In genomic region chr14:103396463-103396862, GRCh38 we compare ENCODE assay signal across 25 cellular contexts. TPM values are rescaled to one million over a fixed set of nuclear protein-coding genes. Genes with fewer than 3 reads are reported as not detected.
A peak's percentile ranks its signal among the peaks of the same experiment; 100 is the strongest.
DNase-seq lines count a peak whose midpoint lies in the region; ATAC-seq and TF ChIP-seq lines count a peak whose summit lies in the region.
"Had no signal": no experiment of that assay in that cellular context is flagged by ENCODE, and none has a peak within 500 bp of the region (broad histone marks: within the 10 kb centered on the region; RNA-seq: fewer than 3 reads in every experiment).

No MANE protein-coding gene starts in this region.

- no peak overlapping the region for H3K27ac ChIP-seq in CD4-positive, CD25-positive, alpha-beta regulatory T cell (ENCODE audit: insufficient read depth, low read length, poor library complexity, severe bottlenecking)
- H3K27ac ChIP-seq in CD8-positive, alpha-beta T cell (ENCODE audit: low read depth, low read length) = no peak overlapping the region
- no peak overlapping the region for H3K27ac ChIP-seq in A673 (ENCODE audit: low read depth, low read length, poor library complexity, severe bottlenecking)
- H3K27ac ChIP-seq: Peyer's patch, right lobe of liver, SJCRH30 had no signal

- BruUV-seq in A673 (replicated peaks; lab: Mats Ljungman, UMichigan) = no TSS peak

- H3K9me3 Mint-ChIP-seq in CD4-positive, CD25-positive, alpha-beta regulatory T cell = no peaks in the 10 kb centered on the region
- H3K9me3 Mint-ChIP-seq in CD8-positive, alpha-beta T cell = no peaks in the 10 kb centered on the region
- H3K9me3 Mint-ChIP-seq in nephron progenitor cell = no peaks in the 10 kb centered on the region
- H3K9me3 Mint-ChIP-seq: activated B cell treated with CpG ODN at 0.5 μM for 24 hours; activated T-cell treated with anti-CD3 and anti-CD28 coated beads, Interleukin-2, amount 50 U/mL, for 4 hours; dendritic cell treated with granulocyte-macrophage colony-stimulating factor and Interleukin-4, amounts not matched to agents 40 ng/mL and 50 ng/mL, for 4 days; naive B cell had no signal

- peaks cover 57 to 89% (median 68%) of the 10 kb centered on the region in 4 donors for H3K4me1 Mint-ChIP-seq in CD4-positive, CD25-positive, alpha-beta regulatory T cell
- H3K4me1 Mint-ChIP-seq in CD8-positive, alpha-beta T cell (ENCODE audit: low read depth) = peaks cover 76% of the 10 kb centered on the region
- peaks cover 51% of the 10 kb centered on the region for H3K4me1 Mint-ChIP-seq in T-helper 17 cell
- peaks cover 65% of the 10 kb centered on the region for H3K4me1 Mint-ChIP-seq in nephron progenitor cell

- CTCF ChIA-PET in CD8-positive, alpha-beta T cell (lab: Charles Lee) = interaction anchor here (0.8 to 1.4 kb wide), 2 partner anchors 9 to 11 kb away, joined by 3 to 5 read pairs; partner anchors contain the start of gene MARK3
- CTCF ChIA-PET in A673 (lab: Charles Lee) = no interaction called here

- peak overlapping the region in 2 of 4 donors; percentile 14 to 15 for H3K4me3 Mint-ChIP-seq in CD4-positive, CD25-positive, alpha-beta regulatory T cell
- peak overlapping the region; percentile 29 for H3K4me3 Mint-ChIP-seq in CD8-positive, alpha-beta T cell
- H3K4me3 Mint-ChIP-seq in T-helper 17 cell (no peak overlapping the region), nephron progenitor cell (no peak overlapping the region)
- H3K4me3 Mint-ChIP-seq: activated B cell treated with CpG ODN at 0.5 μM for 24 hours; dendritic cell treated with granulocyte-macrophage colony-stimulating factor and Interleukin-4, amounts not matched to agents 40 ng/mL and 50 ng/mL, for 4 days had no signal

- H3K36me3 Mint-ChIP-seq in CD4-positive, CD25-positive, alpha-beta regulatory T cell = no peaks in the 10 kb centered on the region
- H3K36me3 Mint-ChIP-seq in CD8-positive, alpha-beta T cell = peaks cover 10% of the 10 kb centered on the region
- H3K36me3 Mint-ChIP-seq in T-helper 17 cell (ENCODE audit: low read depth) (peaks cover 3% of the 10 kb centered on the region), nephron progenitor cell (ENCODE audit: low read depth) (peaks cover 15% of the 10 kb centered on the region)
- H3K36me3 Mint-ChIP-seq: naive B cell had no signal

- no peaks in the 10 kb centered on the region for H3K27me3 Mint-ChIP-seq in CD4-positive, CD25-positive, alpha-beta regulatory T cell
- H3K27me3 Mint-ChIP-seq in CD8-positive, alpha-beta T cell (ENCODE audit: low read depth) = no peaks in the 10 kb centered on the region
- H3K27me3 Mint-ChIP-seq in T-helper 17 cell (no peaks in the 10 kb centered on the region), nephron progenitor cell (ENCODE audit: low read depth, poor library complexity) (peaks cover 3% of the 10 kb centered on the region)
- H3K27me3 Mint-ChIP-seq: activated B cell treated with CpG ODN at 0.5 μM for 24 hours; dendritic cell treated with granulocyte-macrophage colony-stimulating factor and Interleukin-4, amounts not matched to agents 40 ng/mL and 50 ng/mL, for 4 days; naive B cell had no signal

- in situ Hi-C loops in G401 (cut with HindIII; ENCODE audit: low sequenced_read_pairs) = no loop called here

- peaks cover 66% of the 10 kb centered on the region for H3K4me1 ChIP-seq in CD4-positive, CD25-positive, alpha-beta regulatory T cell (ENCODE audit: control insufficient read depth, insufficient read depth, low read length, poor library complexity, severe bottlenecking)
- peaks cover 70% of the 10 kb centered on the region for H3K4me1 ChIP-seq in CD8-positive, alpha-beta T cell (ENCODE audit: insufficient read depth, low read length)
- H3K4me1 ChIP-seq in A673 (ENCODE audit: insufficient read depth, low read length, poor library complexity, severe bottlenecking) = peaks cover 48% of the 10 kb centered on the region

- H3K27me3 ChIP-seq in CD4-positive, CD25-positive, alpha-beta regulatory T cell (ENCODE audit: control insufficient read depth, insufficient read depth, low read length) = no peaks in the 10 kb centered on the region
- H3K27me3 ChIP-seq in CD8-positive, alpha-beta T cell (ENCODE audit: insufficient read depth, low read length) = no peaks in the 10 kb centered on the region
- no peaks in the 10 kb centered on the region for H3K27me3 ChIP-seq in A673 (replicated peaks; ENCODE audit: insufficient read depth, low read depth, low read length, poor library complexity)
- H3K27me3 ChIP-seq: cardiac muscle cell, left lung, pancreas, Peyer's patch, right lobe of liver, SJCRH30 had no signal

- H3K9me3 ChIP-seq in CD4-positive, CD25-positive, alpha-beta regulatory T cell (ENCODE audit: control insufficient read depth in 2 of 2, low read length in 2 of 2) = no peaks in the 10 kb centered on the region
- no peaks in the 10 kb centered on the region for H3K9me3 ChIP-seq in CD8-positive, alpha-beta T cell (ENCODE audit: low read length)
- H3K9me3 ChIP-seq in T-helper 17 cell (ENCODE audit: control insufficient read depth, low read length, poor library complexity, severe bottlenecking) (no peaks in the 10 kb centered on the region), A673 (ENCODE audit: low read depth, low read length, poor library complexity, severe bottlenecking) (no peaks in the 10 kb centered on the region)
- H3K9me3 ChIP-seq: left lung, pancreas, Peyer's patch, right lobe of liver, SJCRH30 had no signal

- DNase-seq in CD4-positive, CD25-positive, alpha-beta regulatory T cell = no peak
- no peak for DNase-seq in CD8-positive, alpha-beta T cell
- DNase-seq in T-helper 17 cell (no peak), nephron progenitor cell (no peak), A673 (ENCODE audit: low spot score) (no peak), activated gamma-delta T cell (lab: John Stamatoyannopoulos, UW) (no peak), G401 (ENCODE audit: low spot score) (no peak)
- DNase-seq: activated B cell treated with CpG ODN at 0.5 μM for 24 hours; activated CD4-positive, alpha-beta T cell treated with anti-CD3 and anti-CD28 coated beads, Interleukin-2, amount 50 U/mL, for 1 hour; activated naive CD4-positive, alpha-beta T cell treated with Interleukin-2 at 50 U/mL for 16 hours; activated T-cell treated with anti-CD3 and anti-CD28 coated beads, Interleukin-2, amount 50 U/mL, for 4 hours; C1 segment of cervical spinal cord; hypothalamus; left lung; naive B cell; NCI-H1092 treated with DMSO at 0.1 percent for 48 hours; NCI-H187; NCI-H524 treated with DMSO at 0.1 percent for 48 hours; pancreas; Peyer's patch; right lobe of liver; SJCRH30; stimulated activated CD4-positive, alpha-beta T cell treated with anti-CD3 and anti-CD28 coated beads, Interleukin-2, amount 100 ng/mL, for 48 hours had no signal

- no peak for TF ChIP-seq CTCF in CD8-positive, alpha-beta T cell (IDR thresholded peaks at IDR 0.05)
- TF ChIP-seq CTCF in nephron progenitor cell (IDR thresholded peaks at IDR 0.05) (no peak), A673 (conservative IDR thresholded peaks at IDR 0.05; ENCODE audit: low read depth, low read length) (no peak)

- POLR2A ChIA-PET in CD8-positive, alpha-beta T cell (lab: Charles Lee) = no interaction called here
- POLR2A ChIA-PET in A673 (lab: Charles Lee; ENCODE audit: low non-redundant PET) = no interaction called here

- H3K36me3 ChIP-seq in CD4-positive, CD25-positive, alpha-beta regulatory T cell (ENCODE audit: control insufficient read depth, insufficient read depth, low read length) = no peaks in the 10 kb centered on the region
- no peaks in the 10 kb centered on the region for H3K36me3 ChIP-seq in CD8-positive, alpha-beta T cell (ENCODE audit: insufficient read depth, low read length)
- no peaks in the 10 kb centered on the region for H3K36me3 ChIP-seq in A673 (ENCODE audit: insufficient read depth, low read length, poor library complexity, severe bottlenecking)
- H3K36me3 ChIP-seq: cardiac muscle cell, left lung, pancreas, Peyer's patch, right lobe of liver, SJCRH30 had no signal

- ATAC-seq in CD4-positive, CD25-positive, alpha-beta regulatory T cell (ENCODE audit: low read depth in 2 of 2) = no peak
- ATAC-seq in CD8-positive, alpha-beta T cell = no peak
- no peak for ATAC-seq in T-helper 17 cell
- ATAC-seq: activated T-cell treated with anti-CD3 and anti-CD28 coated beads, Interleukin-2, amount 50 U/mL, for 4 hours; left lung; pancreas; right lobe of liver had no signal

- intact Hi-C loops in CD8-positive, alpha-beta T cell (cut with DNase I, micrococcal nuclease) = loop anchor here in 1 of 2 experiments (5.0 kb wide), 1 partner anchor 619 kb away; the partner anchor contains the start of gene TRAF3
- intact Hi-C loops in A673 (cut with micrococcal nuclease; ENCODE audit: unreplicated experiment) = no loop called here

- peak overlapping the region in 2 of 3 donors; percentile 18 to 21 for H3K27ac Mint-ChIP-seq in CD4-positive, CD25-positive, alpha-beta regulatory T cell
- peak overlapping the region; percentile 39 for H3K27ac Mint-ChIP-seq in CD8-positive, alpha-beta T cell
- H3K27ac Mint-ChIP-seq in T-helper 17 cell = peak overlapping the region; percentile 85
- H3K27ac Mint-ChIP-seq in nephron progenitor cell = peak overlapping the region; percentile 83
- H3K27ac Mint-ChIP-seq: activated B cell treated with CpG ODN at 0.5 μM for 24 hours had no signal

- H3K4me3 ChIP-seq in CD4-positive, CD25-positive, alpha-beta regulatory T cell (ENCODE audit: low read depth, low read length) = peak overlapping the region; percentile 60
- H3K4me3 ChIP-seq in CD8-positive, alpha-beta T cell (ENCODE audit: low read depth, low read length) = no peak overlapping the region
- no peak overlapping the region for H3K4me3 ChIP-seq in A673 (ENCODE audit: low read depth, low read length, poor library complexity, severe bottlenecking)
- H3K4me3 ChIP-seq: cardiac muscle cell, left lung, pancreas, Peyer's patch, right lobe of liver, SJCRH30 had no signal

RNA-seq across cellular contexts. Expression of gene MARK3, which starts 11.2 kb away (rescaled TPM):
- total RNA-seq in CD4-positive, CD25-positive, alpha-beta regulatory T cell = 147 TPM
- 10 to 100 TPM; 33.5 to 41.6 (median 36.1) TPM for polyA plus RNA-seq in CD4-positive, CD25-positive, alpha-beta regulatory T cell
- 100 to 1,000 TPM; 123 to 124 TPM for total RNA-seq in CD8-positive, alpha-beta T cell
- 100 to 1,000 TPM; 121 to 136 TPM for total RNA-seq in T-helper 17 cell
- 94.4 and 101 TPM in 2 replicates for total RNA-seq in A673 (2021)
- 47.9 and 84.8 TPM in 2 replicates for total RNA-seq in G401 (2014; rRNA removed; shearing (Covaris generic))

Comparison
In these comparisons a context has a peak if more than half of its experiments do, and no peak if none do; other contexts are left out.
1. H3K27ac Mint-ChIP-seq: peak in every context shown above with its lines; median percentile 85 in T-helper 17 cell; 83 in nephron progenitor cell; 39 in CD8-positive, alpha-beta T cell; 20 in CD4-positive, CD25-positive, alpha-beta regulatory T cell.